23 cellular contexts compared by ENCODE assay signal in the genomic region with DNA sequence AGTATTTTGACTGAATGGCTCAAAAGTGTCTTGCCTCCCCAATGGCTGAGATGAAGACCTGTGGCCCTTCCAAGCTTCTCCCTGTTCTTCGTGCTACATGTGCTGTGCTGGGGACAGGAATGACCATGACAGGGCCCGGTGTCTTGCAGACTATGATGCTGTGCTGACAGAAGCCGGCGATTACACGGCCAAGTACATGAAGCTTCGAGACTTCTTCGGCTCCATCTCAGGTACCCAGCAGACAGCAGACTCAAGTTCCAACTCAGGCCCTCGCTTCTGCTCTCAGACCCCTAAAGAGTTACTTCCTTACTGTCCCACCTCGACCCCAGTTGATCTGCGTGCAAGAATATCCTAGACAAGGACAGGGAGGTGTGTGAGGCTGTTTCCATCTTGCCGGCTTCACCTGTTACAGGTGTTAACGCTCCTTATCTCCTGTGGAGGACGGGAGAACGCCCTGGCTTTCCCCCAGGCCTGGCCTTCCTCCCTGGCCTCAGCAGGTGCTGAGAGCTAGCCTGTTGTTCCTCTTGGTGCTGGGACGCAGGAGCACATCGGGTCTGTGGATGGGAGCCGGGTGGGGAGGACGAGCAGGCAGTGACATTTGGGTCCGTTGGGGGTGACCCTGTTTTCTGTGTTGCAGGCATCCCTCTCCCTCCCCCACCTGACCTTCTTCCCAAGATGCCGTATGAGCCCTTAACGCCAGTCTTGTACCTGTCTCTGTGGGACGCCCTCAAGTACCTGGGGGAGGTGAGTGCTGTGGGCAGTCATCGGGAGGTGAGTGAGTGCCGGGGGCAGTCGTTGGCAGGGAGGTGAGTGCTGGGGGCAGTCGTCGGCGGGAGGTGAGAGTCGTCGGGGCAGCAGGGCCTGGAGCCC. TPM values are rescaled to one million over a fixed set of nuclear protein-coding genes. Genes with fewer than 3 reads are reported as not detected.
"Had no signal": no experiment of that assay in that cellular context is flagged by ENCODE, and none has a peak within 500 bp of the region (broad histone marks: within the 10 kb centered on the region; RNA-seq: fewer than 3 reads in every experiment).

No MANE protein-coding gene starts in this region.

- H3K4me1 Mint-ChIP-seq: activated CD4-positive, alpha-beta T cell treated with anti-CD3 and anti-CD28 coated beads for 36 hours had no signal

- DNase-seq: activated CD4-positive, alpha-beta T cell treated with anti-CD3 and anti-CD28 coated beads for 36 hours; activated CD4-positive, alpha-beta T cell treated with anti-CD3 and anti-CD28 coated beads, Interleukin-2, amount 50 U/mL, for 4 hours; activated CD8-positive, alpha-beta memory T cell treated with anti-CD3 and anti-CD28 coated beads for 24 hours; activated CD8-positive, alpha-beta memory T cell treated with anti-CD3 and anti-CD28 coated beads, Interleukin-2, amount 50 U/mL, for 4 hours; activated naive CD4-positive, alpha-beta T cell; activated T-cell treated with anti-CD3 and anti-CD28 coated beads, Interleukin-2, amount 50 U/mL, for 24 hours; effector CD4-positive, alpha-beta T cell; erythroblast; foreskin fibroblast; left ventricle myocardium inferior; midbrain; nephron progenitor cell; retina; stimulated activated CD4-positive, alpha-beta T cell treated with anti-CD3 and anti-CD28 coated beads, Interleukin-4, amount 100 ng/mL, for 1 hour; stimulated activated naive CD8-positive, alpha-beta T cell treated with anti-CD3 and anti-CD28 coated beads, Interleukin-15, Interleukin-2, amounts not matched to agents 100 U/mL and 50 U/mL, for 24 hours; T-helper 1 cell; thyroid gland had no signal

- ATAC-seq: activated CD4-positive, alpha-beta T cell treated with anti-CD3 and anti-CD28 coated beads for 36 hours; stimulated activated naive CD8-positive, alpha-beta T cell treated with anti-CD3 and anti-CD28 coated beads, Interleukin-15, Interleukin-2, amounts not matched to agents 100 U/mL and 50 U/mL, for 24 hours; WTC11 had no signal

- H3K36me3 Mint-ChIP-seq: WTC11 had no signal

- H3K36me3 ChIP-seq: left ventricle myocardium inferior, thyroid gland had no signal

- H3K27ac Mint-ChIP-seq: activated CD4-positive, alpha-beta T cell treated with anti-CD3 and anti-CD28 coated beads for 36 hours; activated naive CD8-positive, alpha-beta T cell; activated T-cell treated with anti-CD3 and anti-CD28 coated beads, Interleukin-2, amount 50 U/mL, for 24 hours; activated T-helper 2 cell treated with anti-CD3 and anti-CD28 coated beads, Interferon-gamma antibody, Interleukin-2, Interleukin-4, amounts not matched to agents 10 μg/mL and 5 μg/mL and 100 μg/mL, durations not matched to agents 14 hours and 24 hours and 36 hours; dendritic cell treated with granulocyte-macrophage colony-stimulating factor and Interleukin-4, amounts not matched to agents 40 ng/mL and 50 ng/mL, for 4 days; nephron progenitor cell; progenitor cell of endocrine pancreas; WTC11 had no signal

- H3K27ac ChIP-seq: left ventricle myocardium inferior, thyroid gland had no signal

- H3K4me3 Mint-ChIP-seq: activated CD4-positive, alpha-beta T cell treated with anti-CD3 and anti-CD28 coated beads for 36 hours; activated naive CD8-positive, alpha-beta T cell; activated T-cell treated with anti-CD3 and anti-CD28 coated beads, Interleukin-2, amount 50 U/mL, for 24 hours; dendritic cell treated with granulocyte-macrophage colony-stimulating factor and Interleukin-4, amounts not matched to agents 40 ng/mL and 50 ng/mL, for 4 days; nephron progenitor cell; WTC11 had no signal

- H3K9me3 ChIP-seq: left ventricle myocardium inferior, thyroid gland had no signal

- H3K27me3 ChIP-seq: thyroid gland had no signal

- H3K9me3 Mint-ChIP-seq: activated T-cell treated with anti-CD3 and anti-CD28 coated beads, Interleukin-2, amount 50 U/mL, for 24 hours; activated T-helper 2 cell treated with anti-CD3 and anti-CD28 coated beads, Interferon-gamma antibody, Interleukin-2, Interleukin-4, amounts not matched to agents 10 μg/mL and 5 μg/mL and 100 μg/mL, durations not matched to agents 14 hours and 24 hours and 36 hours; dendritic cell treated with granulocyte-macrophage colony-stimulating factor and Interleukin-4, amounts not matched to agents 40 ng/mL and 50 ng/mL, for 4 days; nephron progenitor cell; WTC11 had no signal

- H3K4me3 ChIP-seq: left ventricle myocardium inferior, thyroid gland had no signal

- H3K4me1 ChIP-seq: left ventricle myocardium inferior had no signal

- H3K27me3 Mint-ChIP-seq: activated CD4-positive, alpha-beta T cell treated with anti-CD3 and anti-CD28 coated beads for 36 hours; activated naive CD8-positive, alpha-beta T cell; activated T-cell treated with anti-CD3 and anti-CD28 coated beads, Interleukin-2, amount 50 U/mL, for 24 hours; dendritic cell treated with granulocyte-macrophage colony-stimulating factor and Interleukin-4, amounts not matched to agents 40 ng/mL and 50 ng/mL, for 4 days; progenitor cell of endocrine pancreas had no signal

RNA-seq across cellular contexts. Expression of gene B3GAT1, which starts 42.2 kb away (rescaled TPM):
- polyA plus RNA-seq: fibroblast of lung had no signal
